Comparison of ENCODE assay signal across 19 cellular contexts in genomic region chr19:41339936-41340335, GRCh38. TPM values are rescaled to one million over a fixed set of nuclear protein-coding genes. Genes with fewer than 3 reads are reported as not detected.
DNase-seq lines count a peak whose midpoint lies in the region; TF ChIP-seq lines count a peak whose summit lies in the region.
"Had no signal": no experiment of that assay in that cellular context is flagged by ENCODE, and none has a peak within 500 bp of the region (broad histone marks: within the 10 kb centered on the region; RNA-seq: fewer than 3 reads in every experiment).

No MANE protein-coding gene starts in this region.

- no peak overlapping the region for H4K8ac ChIP-seq in mesenchymal stem cell (ENCODE audit: low read length)

- in situ Hi-C loops in G401 (cut with HindIII; ENCODE audit: low sequenced_read_pairs): no loop called here

- H3K36me3 ChIP-seq in mesenchymal stem cell (ENCODE audit: control insufficient read depth in 1 of 2, insufficient read depth in 2 of 2, low read depth in 1 of 2, low read length in 2 of 2): peaks cover 46 to 72% of the 10 kb centered on the region in 2 experiments

- H3K9ac ChIP-seq in mesenchymal stem cell (ENCODE audit: low read length): no peak overlapping the region

- H3K79me1 ChIP-seq in mesenchymal stem cell (replicated peaks; ENCODE audit: low read length, poor library complexity, severe bottlenecking): peaks cover 31% of the 10 kb centered on the region

- intact Hi-C loops in CD14-positive monocyte (cut with micrococcal nuclease): no loop called here

- H3K9me3 Mint-ChIP-seq in CD14-positive monocyte (no peaks in the 10 kb centered on the region), glutamatergic neuron (ENCODE audit: unreplicated experiment) (no peaks in the 10 kb centered on the region)
- H3K9me3 Mint-ChIP-seq: activated T-helper 1 cell treated with anti-CD3 and anti-CD28 coated beads, Interleukin-12 subunit alpha, Interleukin-12 subunit beta, Interleukin-2, Interleukin-4 antibody, amounts not matched to agents 30 ng/mL and 10 ng/mL and 1 ng/mL, durations not matched to agents 14 hours and 24 hours and 36 hours; T-helper 1 cell treated with Interleukin-12 subunit alpha and Interleukin-12 subunit beta and Interleukin-4 antibody, amounts not matched to agents 30 μg/mL and 1 μg/mL, for 36 hours had no signal

- H3K4ac ChIP-seq in mesenchymal stem cell (ENCODE audit: low read depth in 1 of 2, low read length in 2 of 2): no peak overlapping the region

- H3K4me3 ChIP-seq in mesenchymal stem cell (ENCODE audit: insufficient read depth in 1 of 2, low read depth in 1 of 2, low read length in 2 of 2): no peak overlapping the region
- H3K4me3 ChIP-seq: BLaER1 treated with 17β-estradiol and CSF1 and Interleukin-3, amounts not matched to agents 10 nM and 100 nM; body of pancreas; tibial artery had no signal

- H3K4me1 ChIP-seq in mesenchymal stem cell (ENCODE audit: control insufficient read depth, insufficient read depth, low read depth, low read length): peaks cover 2% of the 10 kb centered on the region
- H3K4me1 ChIP-seq: tibial artery had no signal

- no peak overlapping the region for H2AK5ac ChIP-seq in mesenchymal stem cell (ENCODE audit: low read length, severe bottlenecking)

- 79% methylated on average over 5 of the region's 5 CpGs for WGBS in mesenchymal stem cell

- H4K91ac ChIP-seq in mesenchymal stem cell (ENCODE audit: low read length): no peak overlapping the region

- no peak for TF ChIP-seq CTCF in CD14-positive monocyte (IDR thresholded peaks at IDR 0.05)
- TF ChIP-seq CTCF in glutamatergic neuron (IDR thresholded peaks at IDR 0.05; ENCODE audit: partially characterized antibody, unreplicated experiment): no peak

- no peaks in the 10 kb centered on the region for H3K27me3 Mint-ChIP-seq in CD14-positive monocyte (ENCODE audit: low read depth in 3 of 3)
- H3K27me3 Mint-ChIP-seq in glutamatergic neuron (ENCODE audit: unreplicated experiment): peaks cover 8% of the 10 kb centered on the region

- H3K4me2 ChIP-seq in mesenchymal stem cell (ENCODE audit: low read length, poor library complexity, severe bottlenecking): no peak overlapping the region

- H3K27ac Mint-ChIP-seq in CD14-positive monocyte (peak overlapping the region in 5 of 7 donors; percentile 12 to 82 (median 47)), glutamatergic neuron (ENCODE audit: unreplicated experiment) (no peak overlapping the region)
- H3K27ac Mint-ChIP-seq: activated T-helper 1 cell treated with anti-CD3 and anti-CD28 coated beads, Interleukin-12 subunit alpha, Interleukin-12 subunit beta, Interleukin-2, Interleukin-4 antibody, amounts not matched to agents 30 ng/mL and 10 ng/mL and 1 ng/mL, durations not matched to agents 14 hours and 24 hours and 36 hours; T-helper 1 cell treated with Interleukin-12 subunit alpha and Interleukin-12 subunit beta and Interleukin-4 antibody, amounts not matched to agents 30 μg/mL and 1 μg/mL, for 36 hours had no signal

- H3K9me3 ChIP-seq in mesenchymal stem cell (ENCODE audit: control insufficient read depth, low read length): no peaks in the 10 kb centered on the region
- H3K9me3 ChIP-seq: BLaER1 treated with 17β-estradiol and CSF1 and Interleukin-3, amounts not matched to agents 10 nM and 100 nM; body of pancreas; tibial artery had no signal

- H3K4me3 Mint-ChIP-seq in CD14-positive monocyte (no peak overlapping the region), glutamatergic neuron (ENCODE audit: unreplicated experiment) (no peak overlapping the region)
- H3K4me3 Mint-ChIP-seq: activated T-helper 1 cell treated with anti-CD3 and anti-CD28 coated beads, Interleukin-12 subunit alpha, Interleukin-12 subunit beta, Interleukin-2, Interleukin-4 antibody, amounts not matched to agents 30 ng/mL and 10 ng/mL and 1 ng/mL, durations not matched to agents 14 hours and 24 hours and 36 hours; T-helper 1 cell treated with Interleukin-12 subunit alpha and Interleukin-12 subunit beta and Interleukin-4 antibody, amounts not matched to agents 30 μg/mL and 1 μg/mL, for 36 hours had no signal

- H3K36me3 Mint-ChIP-seq in CD14-positive monocyte (peaks cover 59 to 95% of the 10 kb centered on the region in 2 donors), glutamatergic neuron (ENCODE audit: unreplicated experiment) (no peaks in the 10 kb centered on the region)

- no peaks in the 10 kb centered on the region for H3K27me3 ChIP-seq in mesenchymal stem cell (ENCODE audit: control insufficient read depth in 1 of 2, insufficient read depth in 1 of 2, low read length in 2 of 2)
- H3K27me3 ChIP-seq: BLaER1 treated with 17β-estradiol and CSF1 and Interleukin-3, amounts not matched to agents 10 nM and 100 nM; body of pancreas; tibial artery had no signal

- H3K4me1 Mint-ChIP-seq in CD14-positive monocyte (peaks cover 73% of the 10 kb centered on the region), glutamatergic neuron (ENCODE audit: low read depth, unreplicated experiment) (no peaks in the 10 kb centered on the region)

- no peak overlapping the region for H2BK12ac ChIP-seq in mesenchymal stem cell (ENCODE audit: low read length in 2 of 2)

- DNase-seq in CD14-positive monocyte (ENCODE audit: low spot score) (no peak), HS-5 (ENCODE audit: low read depth) (peak; percentile 82), amniotic epithelial cell (ENCODE audit: low read depth) (peak; percentile 80), mesenchymal stem cell (peak; percentile 54), caudate nucleus (lab: John Stamatoyannopoulos, UW) (no peak), glutamatergic neuron (no peak), G401 (ENCODE audit: low spot score) (no peak)
- DNase-seq in activated CD4-positive, alpha-beta T cell treated with anti-CD3 and anti-CD28 coated beads for 48 hours: no peak
- DNase-seq: activated CD4-positive, alpha-beta T cell treated with anti-CD3 and anti-CD28 coated beads for 4 hours; body of pancreas; effector CD8-positive, alpha-beta T cell; KG1; NCI-H1436 treated with DMSO at 0.1 percent for 48 hours; NCI-H510A; retina; tibial artery had no signal

- no peak overlapping the region for H2BK5ac ChIP-seq in mesenchymal stem cell (ENCODE audit: low read depth, low read length, poor library complexity, severe bottlenecking)

- no peak overlapping the region for H2BK15ac ChIP-seq in mesenchymal stem cell (ENCODE audit: low read depth, poor library complexity, severe bottlenecking)

- no peak overlapping the region for H3K14ac ChIP-seq in mesenchymal stem cell (ENCODE audit: low read length in 2 of 2)

- H2AFZ ChIP-seq in mesenchymal stem cell (ENCODE audit: low read depth, low read length): no peak overlapping the region

- H3K27ac ChIP-seq in mesenchymal stem cell (ENCODE audit: low read length, poor library complexity, severe bottlenecking): no peak overlapping the region
- no peak overlapping the region for H3K27ac ChIP-seq in caudate nucleus (ENCODE audit: low read depth, low read length)
- H3K27ac ChIP-seq: body of pancreas, tibial artery had no signal

- no peak overlapping the region for H3K23ac ChIP-seq in mesenchymal stem cell (ENCODE audit: low read length in 2 of 2)

- no peak overlapping the region for H3K18ac ChIP-seq in mesenchymal stem cell (ENCODE audit: low read depth in 1 of 2, low read length in 2 of 2)

- H2BK120ac ChIP-seq in mesenchymal stem cell (ENCODE audit: low read depth, low read length): no peak overlapping the region

RNA-seq across cellular contexts. Expression of gene TGFB1, which starts 13.8 kb away (rescaled TPM):
- polyA plus RNA-seq in CD14-positive monocyte: 10 to 100 TPM; 30.6 to 42.2 TPM
- polyA plus RNA-seq in mesenchymal stem cell (2013, experiment 1 of 2): 208 TPM
- 203 TPM for polyA plus RNA-seq in mesenchymal stem cell (2013, experiment 2 of 2)
- total RNA-seq in glutamatergic neuron (ENCODE audit: unreplicated experiment): 26.0 TPM
- total RNA-seq in G401 (2014; rRNA removed; shearing (Covaris generic)): 5.7 and 10.1 TPM in 2 replicates

RNA-seq across cellular contexts. Expression of gene B9D2, which starts 24.0 kb away (rescaled TPM):
- 10 to 100 TPM; 25.1 to 32.5 TPM for polyA plus RNA-seq in CD14-positive monocyte
- polyA plus RNA-seq in mesenchymal stem cell (2013, experiment 1 of 2): 4.2 TPM
- 4.5 TPM for polyA plus RNA-seq in mesenchymal stem cell (2013, experiment 2 of 2)
- 7.6 TPM for total RNA-seq in glutamatergic neuron (ENCODE audit: unreplicated experiment)
- total RNA-seq in G401 (2014; rRNA removed; shearing (Covaris generic)): 11.1 and 18.4 TPM in 2 replicates

RNA-seq across cellular contexts. Expression of gene CCDC97, which starts 30.0 kb away (rescaled TPM):
- polyA plus RNA-seq in CD14-positive monocyte: 10 to 100 TPM in 1 of 2 donors, 1 to 10 TPM in 1; 8.8 to 13.0 TPM
- polyA plus RNA-seq in mesenchymal stem cell (2013, experiment 1 of 2): 15.9 TPM
- polyA plus RNA-seq in mesenchymal stem cell (2013, experiment 2 of 2): 16.0 TPM
- total RNA-seq in glutamatergic neuron (ENCODE audit: unreplicated experiment): 36.7 TPM
- 9.3 and 12.3 TPM in 2 replicates for total RNA-seq in G401 (2014; rRNA removed; shearing (Covaris generic))

RNA-seq across cellular contexts. Expression of gene TMEM91, which starts 36.4 kb away (rescaled TPM):
- polyA plus RNA-seq in CD14-positive monocyte: 10 to 100 TPM; 29.1 to 34.9 TPM
- 6.4 TPM for polyA plus RNA-seq in mesenchymal stem cell (2013, experiment 1 of 2)
- polyA plus RNA-seq in mesenchymal stem cell (2013, experiment 2 of 2): 6.8 TPM
- 52.6 TPM for total RNA-seq in glutamatergic neuron (ENCODE audit: unreplicated experiment)
- 0.25 and 1.2 TPM in 2 replicates for total RNA-seq in G401 (2014; rRNA removed; shearing (Covaris generic))

RNA-seq across cellular contexts. Expression of gene EXOSC5, which starts 57.2 kb away (rescaled TPM):
- polyA plus RNA-seq in CD14-positive monocyte: 10 to 100 TPM; 40.5 to 58.7 TPM
- 5.7 TPM for polyA plus RNA-seq in mesenchymal stem cell (2013, experiment 1 of 2)
- polyA plus RNA-seq in mesenchymal stem cell (2013, experiment 2 of 2): 5.3 TPM
- total RNA-seq in glutamatergic neuron (ENCODE audit: unreplicated experiment): 18.2 TPM
- 57.0 and 71.8 TPM in 2 replicates for total RNA-seq in G401 (2014; rRNA removed; shearing (Covaris generic))

Comparison
In these comparisons a context has a peak if more than half of its experiments do, and no peak if none do; other contexts are left out.
1. DNase-seq: peak in HS-5 (single experiment), amniotic epithelial cell (single experiment) and mesenchymal stem cell (single experiment); none in CD14-positive monocyte (single experiment), caudate nucleus (0 of 61), activated CD4-positive, alpha-beta T cell treated with anti-CD3 and anti-CD28 coated beads for 48 hours (single experiment), glutamatergic neuron (single experiment) and G401 (single experiment).